ENCODE assay signal across 16 cellular contexts in the genomic region with DNA sequence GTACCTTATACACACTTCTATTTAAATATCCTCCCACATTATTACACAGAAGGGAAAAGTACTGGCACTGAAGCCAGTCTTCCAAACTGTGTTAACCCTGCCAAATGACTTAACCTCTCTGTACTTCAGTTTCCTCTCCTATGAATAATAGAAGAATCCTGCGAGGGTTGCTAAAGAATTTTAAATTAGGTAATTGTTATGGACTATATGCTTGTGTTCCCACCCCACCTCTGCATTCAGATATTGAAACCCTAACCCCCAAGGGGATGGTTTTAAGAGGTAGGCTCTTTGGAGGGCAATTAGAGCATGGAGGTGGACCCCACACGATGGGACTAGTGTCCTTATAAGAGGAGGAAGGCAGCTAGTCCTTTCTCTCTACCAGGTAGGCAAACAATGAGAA.
"Had no signal": no experiment of that assay in that cellular context is flagged by ENCODE, and none has a peak within 500 bp of the region (broad histone marks: within the 10 kb centered on the region; RNA-seq: fewer than 3 reads in every experiment).

No MANE protein-coding gene starts in this region.

- H3K27me3 ChIP-seq: breast epithelium, esophagus muscularis mucosa, gastroesophageal sphincter, heart right ventricle, suprapubic skin, upper lobe of left lung had no signal

- H3K4me3 ChIP-seq: breast epithelium, esophagus muscularis mucosa, gastroesophageal sphincter, heart right ventricle, prostate gland, suprapubic skin, upper lobe of left lung had no signal

- H3K27ac ChIP-seq: breast epithelium, esophagus muscularis mucosa, gastroesophageal sphincter, heart right ventricle, prostate gland, suprapubic skin, upper lobe of left lung had no signal

- ATAC-seq: activated T-cell treated with anti-CD3 and anti-CD28 coated beads, Interleukin-2, amount 50 U/mL, for 72 hours; gastroesophageal sphincter; sciatic nerve; T-helper 17 cell had no signal

- H3K4me1 ChIP-seq: breast epithelium, prostate gland had no signal

- H3K9me3 ChIP-seq: breast epithelium, esophagus muscularis mucosa, gastroesophageal sphincter, prostate gland, suprapubic skin, upper lobe of left lung had no signal

- H3K36me3 ChIP-seq: breast epithelium, prostate gland had no signal

- DNase-seq: activated CD4-positive, alpha-beta T cell treated with anti-CD3 and anti-CD28 coated beads for 48 hours; activated CD8-positive, alpha-beta memory T cell treated with anti-CD3 and anti-CD28 coated beads, Interleukin-2, amount 50 U/mL, for 48 hours; activated gamma-delta T cell treated with Interleukin-2 at 50 U/mL for 16 hours; activated T-cell treated with anti-CD3 and anti-CD28 coated beads, Interleukin-2, amount 50 U/mL, for 72 hours; amygdala; heart right ventricle; islet precursor cell; mammary epithelial cell; T-helper 17 cell; upper lobe of left lung had no signal
